8 cellular contexts compared by ENCODE assay signal in the genomic region with DNA sequence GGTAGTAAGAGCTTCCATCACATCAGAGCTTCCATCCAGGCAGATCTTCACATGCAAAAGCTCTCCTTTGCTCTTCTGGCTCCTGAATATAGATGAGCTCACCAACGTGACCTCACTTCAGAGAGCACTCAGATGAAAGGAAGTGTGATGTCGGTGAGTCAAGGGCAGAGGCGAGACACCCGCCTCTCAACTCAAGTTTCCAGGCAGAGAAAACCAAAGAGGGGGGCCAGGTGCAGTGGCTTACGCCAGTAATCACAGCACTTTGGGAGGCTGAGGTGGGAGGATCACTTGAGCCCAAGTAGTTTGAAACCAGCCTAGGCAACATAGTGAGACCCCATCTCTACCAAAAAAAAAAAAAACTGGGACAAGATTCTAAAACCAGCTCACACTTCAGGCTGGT.
A peak's percentile ranks its signal among the peaks of the same experiment; 100 is the strongest.
DNase-seq lines count a peak whose midpoint lies in the region; ATAC-seq and TF ChIP-seq lines count a peak whose summit lies in the region.

No MANE protein-coding gene starts in this region.

- POLR2A ChIA-PET in HEK293T (lab: Yijun Ruan, JAX): no interaction called here

- peaks cover 8% of the 10 kb centered on the region for H3K9me3 Mint-ChIP-seq in chondrocyte (ENCODE audit: low read depth)

- CTCF ChIA-PET in HEK293T (lab: Yijun Ruan, JAX): no interaction called here

- DNase-seq in M059J (ENCODE audit: low read depth) (peak; percentile 90), activated T-cell treated with anti-CD3 and anti-CD28 coated beads for 24 hours (ENCODE audit: low read depth) (peak; percentile 77), left cardiac atrium (peak; percentile 23), chondrocyte (ENCODE audit: low spot score) (no peak), HEK293T (ENCODE audit: extremely low spot score) (no peak), OCI-M2 (lab: John Stamatoyannopoulos, UW; ENCODE audit: unreplicated experiment) (no peak)
- peak; percentile 54 to 62 for DNase-seq in stimulated activated CD4-positive, alpha-beta T cell treated with anti-CD3 and anti-CD28 coated beads, Interleukin-2, amount 100 ng/mL, for 48 hours

- no peak overlapping the region for H3K27ac Mint-ChIP-seq in chondrocyte (ENCODE audit: unreplicated experiment)

- no peaks in the 10 kb centered on the region for H3K36me3 Mint-ChIP-seq in chondrocyte (ENCODE audit: low read depth)

- no peak overlapping the region for H3K4me3 Mint-ChIP-seq in chondrocyte (ENCODE audit: unreplicated experiment)

- no peak for TF ChIP-seq CTCF in chondrocyte (IDR thresholded peaks at IDR 0.05)

- peak; percentile 80 for ATAC-seq in GM21360 (IDR thresholded peaks at IDR 0.05; ENCODE audit: unreplicated experiment)
- ATAC-seq in left cardiac atrium: peak in 1 of 2 donors; percentile 72

- intact Hi-C loops in left cardiac atrium (cut with DNase I): no loop called here

- peaks cover 31% of the 10 kb centered on the region for H3K4me1 Mint-ChIP-seq in chondrocyte (ENCODE audit: low read depth)

- H3K27me3 Mint-ChIP-seq in chondrocyte (ENCODE audit: low read depth): no peaks in the 10 kb centered on the region

TF ChIP-seq in HEK293T, 16 proteins besides CTCF, POLR2A, EP300 and RAD21:
- TF ChIP-seq ARNT (IDR thresholded peaks at IDR 0.05) (no peak), CTBP1 (IDR thresholded peaks at IDR 0.05; ENCODE audit: borderline replicate concordance) (no peak), ELF4 (IDR thresholded peaks at IDR 0.05) (no peak), SP1 (IDR thresholded peaks at IDR 0.05) (no peak)

Comparison
In these comparisons a context has a peak if more than half of its experiments do, and no peak if none do; other contexts are left out.
1. DNase-seq: peak in M059J (single experiment), activated T-cell treated with anti-CD3 and anti-CD28 coated beads for 24 hours (single experiment), left cardiac atrium (single experiment) and stimulated activated CD4-positive, alpha-beta T cell treated with anti-CD3 and anti-CD28 coated beads, Interleukin-2, amount 100 ng/mL, for 48 hours (2 of 2); none in chondrocyte (single experiment), HEK293T (single experiment) and OCI-M2 (single experiment).